11 cellular contexts compared by ENCODE assay signal in the genomic region with DNA sequence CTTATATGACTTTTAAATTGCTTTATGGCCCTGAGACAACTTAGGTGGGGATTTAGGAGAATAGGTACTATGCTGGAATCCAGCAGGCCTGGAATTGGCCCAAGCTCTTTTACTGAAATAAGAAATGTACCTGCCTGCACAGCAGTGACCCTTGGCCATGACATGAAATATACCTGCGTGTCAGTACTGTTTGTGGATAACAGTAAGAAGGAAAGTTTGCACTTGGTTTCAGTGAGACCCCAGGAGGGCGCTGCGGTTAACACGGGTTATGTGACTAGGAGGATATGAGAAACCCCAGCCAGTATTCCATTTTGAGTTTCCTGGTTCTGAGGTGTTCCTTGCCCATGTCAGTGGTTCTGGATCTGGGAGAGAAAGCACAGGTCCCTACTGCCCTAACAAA. TPM values are rescaled to one million over a fixed set of nuclear protein-coding genes. Genes with fewer than 3 reads are reported as not detected.
DNase-seq lines count a peak whose midpoint lies in the region; ATAC-seq and TF ChIP-seq lines count a peak whose summit lies in the region.
"Had no signal": no experiment of that assay in that cellular context is flagged by ENCODE, and none has a peak within 500 bp of the region (broad histone marks: within the 10 kb centered on the region; RNA-seq: fewer than 3 reads in every experiment).

No MANE protein-coding gene starts in this region.

- no peaks in the 10 kb centered on the region for H3K36me3 Mint-ChIP-seq in CD14-positive monocyte
- no peaks in the 10 kb centered on the region for H3K36me3 Mint-ChIP-seq in dendritic cell treated with granulocyte-macrophage colony-stimulating factor and Interleukin-4, amounts not matched to agents 40 ng/mL and 50 ng/mL, for 4 days (ENCODE audit: low read depth)

- H3K9me3 ChIP-seq in HUES6 (ENCODE audit: control insufficient read depth, insufficient read depth, low read depth, low read length) (peaks cover 8% of the 10 kb centered on the region), heart left ventricle (peaks cover 0 to 6% (median 0%) of the 10 kb centered on the region in 12 donors)
- H3K9me3 ChIP-seq: gastrocnemius medialis had no signal

- 55 to 96% (median 84%) methylated on average over 4 of the region's 4 CpGs for WGBS in heart left ventricle, 4 donors

- H3K9me3 Mint-ChIP-seq in CD14-positive monocyte = peaks cover 0 to 6% (median 0%) of the 10 kb centered on the region in 7 donors
- H3K9me3 Mint-ChIP-seq in dendritic cell treated with granulocyte-macrophage colony-stimulating factor and Interleukin-4, amounts not matched to agents 40 ng/mL and 50 ng/mL, for 4 days = no peaks in the 10 kb centered on the region

- peaks cover 77% of the 10 kb centered on the region for H3K4me1 Mint-ChIP-seq in CD14-positive monocyte
- H3K4me1 Mint-ChIP-seq in dendritic cell treated with granulocyte-macrophage colony-stimulating factor and Interleukin-4, amounts not matched to agents 40 ng/mL and 50 ng/mL, for 4 days (ENCODE audit: low read depth) = peaks cover 43% of the 10 kb centered on the region

- TF ChIP-seq CTCF in CD14-positive monocyte (IDR thresholded peaks at IDR 0.05) = no peak
- no peak for TF ChIP-seq CTCF in GM20000 (IDR thresholded peaks at IDR 0.05; ENCODE audit: extremely low read depth, missing control alignments)
- no peak for TF ChIP-seq CTCF in heart left ventricle (IDR thresholded peaks at IDR 0.05)

- no peaks in the 10 kb centered on the region; the same call in 1 of the 2 replicates for H3K36me3 ChIP-seq in HUES6 (ENCODE audit: control insufficient read depth, insufficient read depth, low read length)
- no peaks in the 10 kb centered on the region for H3K36me3 ChIP-seq in heart left ventricle
- H3K36me3 ChIP-seq: gastrocnemius medialis had no signal

- no peak for TF ChIP-seq POLR2A in heart left ventricle (IDR thresholded peaks at IDR 0.05)

- H3K27me3 ChIP-seq in HUES6 (ENCODE audit: control insufficient read depth, insufficient read depth, low read length) (no peaks in the 10 kb centered on the region; the same call in 1 of the 2 replicates), heart left ventricle (no peaks in the 10 kb centered on the region)
- H3K27me3 ChIP-seq: gastrocnemius medialis had no signal

- ATAC-seq in GM19395 (IDR thresholded peaks at IDR 0.05; ENCODE audit: unreplicated experiment) = peak; percentile 58
- ATAC-seq in heart left ventricle = no peak
- ATAC-seq: gastrocnemius medialis had no signal

- intact Hi-C loops in CD14-positive monocyte (cut with micrococcal nuclease) = loop anchor here in 1 of 2 donors (10.0 kb wide), 1 partner anchor 609 kb away; no protein-coding TSS in a partner anchor
- intact Hi-C loops in dendritic cell treated with granulocyte-macrophage colony-stimulating factor and Interleukin-4, amounts not matched to agents 40 ng/mL and 50 ng/mL, for 4 days (cut with micrococcal nuclease) = no loop called here
- intact Hi-C loops in heart left ventricle (cut with DNase I) = loop anchor here in 5 of 10 donors (5.0 to 10.0 kb wide), 4 partner anchors 69 to 619 kb away; a partner anchor contains a TSS

- peak overlapping the region in 6 of 7 donors; percentile 11 to 76 (median 52) for H3K27ac Mint-ChIP-seq in CD14-positive monocyte
- peak overlapping the region; percentile 43 for H3K27ac Mint-ChIP-seq in dendritic cell treated with granulocyte-macrophage colony-stimulating factor and Interleukin-4, amounts not matched to agents 40 ng/mL and 50 ng/mL, for 4 days

- peak overlapping the region; percentile 11; the same call in 1 of the 2 replicates for H3K27ac ChIP-seq in HUES6 (ENCODE audit: low read depth, low read length)
- H3K27ac ChIP-seq in heart left ventricle = peak overlapping the region in 1 of 12 donors; percentile 15
- H3K27ac ChIP-seq: HL-60 had no signal

- H3K9ac ChIP-seq in HUES6 (ENCODE audit: low read length) = no peak overlapping the region

- H3K4me1 ChIP-seq in HUES6 (ENCODE audit: control insufficient read depth, insufficient read depth, low read length) = peaks cover 64% of the 10 kb centered on the region
- peaks cover 0 to 66% (median 15%) of the 10 kb centered on the region in 12 donors for H3K4me1 ChIP-seq in heart left ventricle

- no peak overlapping the region for H3K4me3 Mint-ChIP-seq in CD14-positive monocyte
- H3K4me3 Mint-ChIP-seq in dendritic cell treated with granulocyte-macrophage colony-stimulating factor and Interleukin-4, amounts not matched to agents 40 ng/mL and 50 ng/mL, for 4 days = no peak overlapping the region

- no peak for DNase-seq in CD14-positive monocyte (ENCODE audit: low spot score)
- DNase-seq in NCI-H1048 (lab: John Stamatoyannopoulos, UW) = no peak
- no peak for DNase-seq in GM20000 (ENCODE audit: low spot score)
- DNase-seq in heart left ventricle = no peak
- DNase-seq in anterior cingulate cortex (lab: John Stamatoyannopoulos, UW) = no peak
- DNase-seq: C1 segment of cervical spinal cord, gastrocnemius medialis had no signal

- peak overlapping the region; percentile 21; the same call in 1 of the 2 replicates for H3K4me3 ChIP-seq in HUES6 (ENCODE audit: low read depth, low read length)
- H3K4me3 ChIP-seq in heart left ventricle = no peak overlapping the region
- H3K4me3 ChIP-seq: gastrocnemius medialis had no signal

- H3K27me3 Mint-ChIP-seq in CD14-positive monocyte (ENCODE audit: low read depth in 3 of 3) = peaks cover 0 to 11% (median 0%) of the 10 kb centered on the region in 3 donors
- H3K27me3 Mint-ChIP-seq in dendritic cell treated with granulocyte-macrophage colony-stimulating factor and Interleukin-4, amounts not matched to agents 40 ng/mL and 50 ng/mL, for 4 days = no peaks in the 10 kb centered on the region

RNA-seq across cellular contexts. Expression of a gene that starts 5.3 kb away (rescaled TPM):
- polyA plus RNA-seq in CD14-positive monocyte = 10 to 100 TPM; 17.0 to 23.4 TPM
- 10 to 100 TPM in 6 of 9 donors, 1 to 10 TPM in 3; 7.8 to 18.9 (median 11.9) TPM for total RNA-seq in heart left ventricle
- polyA plus RNA-seq in heart left ventricle = 1 to 10 TPM; 2.2 to 7.3 TPM
